ENCODE assay signal across 1 cellular context in the genomic region with DNA sequence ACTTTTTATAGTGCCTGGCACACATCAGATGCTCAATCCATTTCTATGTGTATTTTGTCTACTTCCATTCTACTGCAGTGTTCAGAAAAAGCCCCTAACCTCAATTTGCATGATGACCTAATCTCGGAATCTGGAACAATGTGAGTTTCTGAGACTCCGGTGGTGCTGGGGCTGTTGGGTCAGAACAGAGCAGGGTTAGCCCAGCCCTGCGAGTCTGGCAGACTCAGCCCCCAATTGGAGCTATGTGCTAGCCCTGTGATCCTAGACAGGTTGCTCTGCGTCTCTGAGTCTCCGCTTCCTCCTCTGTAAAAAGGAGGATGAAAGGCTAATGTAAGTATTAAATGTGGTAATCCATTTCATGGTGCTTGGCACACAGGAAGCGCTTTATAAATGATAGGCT.
A peak's percentile ranks its signal among the peaks of the same experiment; 100 is the strongest.
TF ChIP-seq lines count a peak whose summit lies in the region.

No MANE protein-coding gene starts in this region.

TF ChIP-seq in GM12878, 131 proteins besides CTCF, POLR2A, EP300 and RAD21 (continued from another document):
- TF ChIP-seq, protein P1, sequence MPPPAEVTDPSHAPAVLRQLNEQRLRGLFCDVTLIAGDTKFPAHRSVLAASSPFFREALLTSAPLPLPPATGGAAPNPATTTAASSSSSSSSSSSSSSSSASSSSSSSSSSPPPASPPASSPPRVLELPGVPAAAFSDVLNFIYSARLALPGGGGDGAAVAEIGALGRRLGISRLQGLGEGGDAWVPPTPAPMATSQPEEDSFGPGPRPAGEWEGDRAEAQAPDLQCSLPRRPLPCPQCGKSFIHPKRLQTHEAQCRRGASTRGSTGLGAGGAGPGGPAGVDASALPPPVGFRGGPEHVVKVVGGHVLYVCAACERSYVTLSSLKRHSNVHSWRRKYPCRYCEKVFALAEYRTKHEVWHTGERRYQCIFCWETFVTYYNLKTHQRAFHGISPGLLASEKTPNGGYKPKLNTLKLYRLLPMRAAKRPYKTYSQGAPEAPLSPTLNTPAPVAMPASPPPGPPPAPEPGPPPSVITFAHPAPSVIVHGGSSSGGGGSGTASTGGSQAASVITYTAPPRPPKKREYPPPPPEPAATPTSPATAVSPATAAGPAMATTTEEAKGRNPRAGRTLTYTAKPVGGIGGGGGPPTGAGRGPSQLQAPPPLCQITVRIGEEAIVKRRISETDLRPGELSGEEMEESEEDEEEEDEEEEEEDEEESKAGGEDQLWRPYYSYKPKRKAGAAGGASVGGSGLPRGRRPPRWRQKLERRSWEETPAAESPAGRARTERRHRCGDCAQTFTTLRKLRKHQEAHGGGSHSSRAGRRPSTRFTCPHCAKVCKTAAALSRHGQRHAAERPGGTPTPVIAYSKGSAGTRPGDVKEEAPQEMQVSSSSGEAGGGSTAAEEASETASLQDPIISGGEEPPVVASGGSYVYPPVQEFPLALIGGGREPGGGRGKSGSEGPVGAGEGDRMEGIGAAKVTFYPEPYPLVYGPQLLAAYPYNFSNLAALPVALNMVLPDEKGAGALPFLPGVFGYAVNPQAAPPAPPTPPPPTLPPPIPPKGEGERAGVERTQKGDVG (CRISPR knock-in tag; IDR thresholded peaks at IDR 0.05) = no peak
- TF ChIP-seq JUND (IDR thresholded peaks at IDR 0.05; ENCODE audit: low read depth, low read length) (no peak), IKZF1 (conservative IDR thresholded peaks at IDR 0.05) (peak; percentile 51), NFXL1 (IDR thresholded peaks at IDR 0.05; ENCODE audit: borderline replicate concordance) (no peak), WRNIP1 (IDR thresholded peaks at IDR 0.05; ENCODE audit: borderline replicate concordance, low read depth, low read length) (0 out of 2 replicates have a peak, but pooled peaks have one; percentile 21), SIN3A (IDR thresholded peaks at IDR 0.05; ENCODE audit: low read depth, low read length) (no peak), HDGF (IDR thresholded peaks at IDR 0.05) (no peak), RCOR1 (conservative IDR thresholded peaks at IDR 0.05; ENCODE audit: low read depth, low read length) (0 out of 2 replicates have a peak, but pooled peaks have one; percentile 34), PML (IDR thresholded peaks at IDR 0.05; ENCODE audit: low read length) (no peak)
- TF ChIP-seq, protein P2, sequence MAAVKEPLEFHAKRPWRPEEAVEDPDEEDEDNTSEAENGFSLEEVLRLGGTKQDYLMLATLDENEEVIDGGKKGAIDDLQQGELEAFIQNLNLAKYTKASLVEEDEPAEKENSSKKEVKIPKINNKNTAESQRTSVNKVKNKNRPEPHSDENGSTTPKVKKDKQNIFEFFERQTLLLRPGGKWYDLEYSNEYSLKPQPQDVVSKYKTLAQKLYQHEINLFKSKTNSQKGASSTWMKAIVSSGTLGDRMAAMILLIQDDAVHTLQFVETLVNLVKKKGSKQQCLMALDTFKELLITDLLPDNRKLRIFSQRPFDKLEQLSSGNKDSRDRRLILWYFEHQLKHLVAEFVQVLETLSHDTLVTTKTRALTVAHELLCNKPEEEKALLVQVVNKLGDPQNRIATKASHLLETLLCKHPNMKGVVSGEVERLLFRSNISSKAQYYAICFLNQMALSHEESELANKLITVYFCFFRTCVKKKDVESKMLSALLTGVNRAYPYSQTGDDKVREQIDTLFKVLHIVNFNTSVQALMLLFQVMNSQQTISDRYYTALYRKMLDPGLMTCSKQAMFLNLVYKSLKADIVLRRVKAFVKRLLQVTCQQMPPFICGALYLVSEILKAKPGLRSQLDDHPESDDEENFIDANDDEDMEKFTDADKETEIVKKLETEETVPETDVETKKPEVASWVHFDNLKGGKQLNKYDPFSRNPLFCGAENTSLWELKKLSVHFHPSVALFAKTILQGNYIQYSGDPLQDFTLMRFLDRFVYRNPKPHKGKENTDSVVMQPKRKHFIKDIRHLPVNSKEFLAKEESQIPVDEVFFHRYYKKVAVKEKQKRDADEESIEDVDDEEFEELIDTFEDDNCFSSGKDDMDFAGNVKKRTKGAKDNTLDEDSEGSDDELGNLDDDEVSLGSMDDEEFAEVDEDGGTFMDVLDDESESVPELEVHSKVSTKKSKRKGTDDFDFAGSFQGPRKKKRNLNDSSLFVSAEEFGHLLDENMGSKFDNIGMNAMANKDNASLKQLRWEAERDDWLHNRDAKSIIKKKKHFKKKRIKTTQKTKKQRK (IDR thresholded peaks at IDR 0.05; ENCODE audit: low read depth, low read length) = no peak
- TF ChIP-seq, protein P3, sequence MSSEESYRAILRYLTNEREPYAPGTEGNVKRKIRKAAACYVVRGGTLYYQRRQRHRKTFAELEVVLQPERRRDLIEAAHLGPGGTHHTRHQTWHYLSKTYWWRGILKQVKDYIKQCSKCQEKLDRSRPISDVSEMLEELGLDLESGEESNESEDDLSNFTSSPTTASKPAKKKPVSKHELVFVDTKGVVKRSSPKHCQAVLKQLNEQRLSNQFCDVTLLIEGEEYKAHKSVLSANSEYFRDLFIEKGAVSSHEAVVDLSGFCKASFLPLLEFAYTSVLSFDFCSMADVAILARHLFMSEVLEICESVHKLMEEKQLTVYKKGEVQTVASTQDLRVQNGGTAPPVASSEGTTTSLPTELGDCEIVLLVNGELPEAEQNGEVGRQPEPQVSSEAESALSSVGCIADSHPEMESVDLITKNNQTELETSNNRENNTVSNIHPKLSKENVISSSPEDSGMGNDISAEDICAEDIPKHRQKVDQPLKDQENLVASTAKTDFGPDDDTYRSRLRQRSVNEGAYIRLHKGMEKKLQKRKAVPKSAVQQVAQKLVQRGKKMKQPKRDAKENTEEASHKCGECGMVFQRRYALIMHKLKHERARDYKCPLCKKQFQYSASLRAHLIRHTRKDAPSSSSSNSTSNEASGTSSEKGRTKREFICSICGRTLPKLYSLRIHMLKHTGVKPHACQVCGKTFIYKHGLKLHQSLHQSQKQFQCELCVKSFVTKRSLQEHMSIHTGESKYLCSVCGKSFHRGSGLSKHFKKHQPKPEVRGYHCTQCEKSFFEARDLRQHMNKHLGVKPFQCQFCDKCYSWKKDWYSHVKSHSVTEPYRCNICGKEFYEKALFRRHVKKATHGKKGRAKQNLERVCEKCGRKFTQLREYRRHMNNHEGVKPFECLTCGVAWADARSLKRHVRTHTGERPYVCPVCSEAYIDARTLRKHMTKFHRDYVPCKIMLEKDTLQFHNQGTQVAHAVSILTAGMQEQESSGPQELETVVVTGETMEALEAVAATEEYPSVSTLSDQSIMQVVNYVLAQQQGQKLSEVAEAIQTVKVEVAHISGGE (CRISPR knock-in tag; IDR thresholded peaks at IDR 0.05) = no peak
